In the genomic region with DNA sequence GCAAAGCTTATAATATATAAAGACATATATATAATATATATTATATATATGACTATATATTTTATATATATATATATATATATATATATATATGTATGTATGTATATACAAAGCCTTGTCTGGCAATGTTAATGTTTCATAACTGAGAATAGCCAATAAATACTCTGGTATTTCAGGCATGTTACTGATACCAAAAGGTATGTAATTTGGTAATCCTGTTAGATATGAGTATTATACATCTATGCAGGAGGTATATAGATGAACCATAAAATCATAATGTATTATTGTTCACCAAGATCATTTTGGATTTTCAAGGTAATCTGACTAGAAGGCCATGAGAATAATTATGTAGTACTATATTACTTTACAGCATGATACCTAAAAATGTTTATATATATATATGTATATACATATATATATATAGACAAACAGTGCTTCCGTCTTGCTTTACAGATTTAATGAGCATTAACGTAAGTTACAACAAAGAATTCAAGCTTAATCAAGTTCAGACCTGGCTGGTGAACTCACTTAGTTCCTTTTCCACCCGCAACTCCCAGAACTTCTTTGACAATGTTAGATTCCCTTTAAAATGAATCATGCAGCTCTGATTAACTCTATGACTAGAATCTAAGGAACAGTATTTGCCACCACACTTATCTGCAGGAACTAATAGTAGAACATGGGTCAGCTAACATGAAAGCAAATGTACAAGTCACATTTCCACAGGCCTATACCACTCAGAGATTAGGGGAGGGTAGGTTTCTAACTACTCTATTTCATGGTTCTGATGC, we compare ENCODE assay signal across 36 cellular contexts.
DNase-seq lines count a peak whose midpoint lies in the region; ATAC-seq and TF ChIP-seq lines count a peak whose summit lies in the region.
"Had no signal": no experiment of that assay in that cellular context is flagged by ENCODE, and none has a peak within 500 bp of the region (broad histone marks: within the 10 kb centered on the region; RNA-seq: fewer than 3 reads in every experiment).

No MANE protein-coding gene starts in this region.

- TF ChIP-seq CTCF in IMR-90 (conservative IDR thresholded peaks at IDR 0.05; ENCODE audit: low read depth, low read length) (no peak), astrocyte of the spinal cord (IDR thresholded peaks at IDR 0.05; ENCODE audit: low read depth, low read length) (no peak), fibroblast of the aortic adventitia (IDR thresholded peaks at IDR 0.05; ENCODE audit: insufficient read depth, low read length) (no peak), psoas muscle (IDR thresholded peaks at IDR 0.05) (no peak)

- intact Hi-C loops in IMR-90 (cut with micrococcal nuclease) (no loop called here), psoas muscle (cut with DNase I) (no loop called here), Right ventricle myocardium superior (cut with DNase I) (no loop called here)

- no peak overlapping the region for H2BK20ac ChIP-seq in IMR-90 (ENCODE audit: low read depth, low read length)

- POLR2A ChIA-PET in IMR-90 (lab: Charles Lee; ENCODE audit: unreplicated experiment) = no interaction called here

- H3K9ac ChIP-seq in IMR-90 (ENCODE audit: low read depth, low read length) = no peak overlapping the region
- H3K9ac ChIP-seq: neural progenitor cell, parathyroid adenoma had no signal

- BruUV-seq in IMR-90 (replicated peaks; lab: Mats Ljungman, UMichigan) = no TSS peak

- H4K20me1 ChIP-seq in IMR-90 (ENCODE audit: insufficient read depth, low read length) = 0 out of 2 replicates have a peak, but pooled peaks cover 6% of the 10 kb centered on the region

- no peak overlapping the region for H3K56ac ChIP-seq in IMR-90 (ENCODE audit: extremely low read depth, insufficient read depth, low read length)

- H4K91ac ChIP-seq in IMR-90 (ENCODE audit: insufficient read depth, low read depth, low read length) = no peak overlapping the region

- in situ Hi-C loops in IMR-90 (cut with MboI; ENCODE audit: low sequenced_read_pairs) = no loop called here
- in situ Hi-C loops in astrocyte of the spinal cord (cut with HindIII; ENCODE audit: low sequenced_read_pairs) = no loop called here

- peaks cover 4 to 15% of the 10 kb centered on the region in 2 experiments; a peak in 2 of 4 replicates for H3K79me1 ChIP-seq in IMR-90 (ENCODE audit: low read depth in 1 of 2, low read length in 2 of 2)

- H3K36me3 ChIP-seq in IMR-90 (ENCODE audit: control insufficient read depth, insufficient read depth, low read length) (no peaks in the 10 kb centered on the region), psoas muscle (ENCODE audit: insufficient read depth in 1 of 2, low read depth in 1 of 2) (no peaks in the 10 kb centered on the region)
- H3K36me3 ChIP-seq: BE2C, gastroesophageal sphincter, neural progenitor cell, SJCRH30 had no signal

- no peak overlapping the region for H3K18ac ChIP-seq in IMR-90 (ENCODE audit: low read depth, low read length)

- H2BK5ac ChIP-seq in IMR-90 (ENCODE audit: low read depth, low read length, poor library complexity, severe bottlenecking) = no peak overlapping the region

- no peak overlapping the region for H2BK15ac ChIP-seq in IMR-90 (ENCODE audit: low read depth, low read length)

- no peak overlapping the region for H4K8ac ChIP-seq in IMR-90 (ENCODE audit: low read depth in 2 of 2, low read length in 2 of 2)

- H2AK5ac ChIP-seq in IMR-90 (ENCODE audit: low read depth, low read length) = no peak overlapping the region

- no peak overlapping the region for H3K14ac ChIP-seq in IMR-90 (replicated peaks; ENCODE audit: low read depth, low read length)

- TF ChIP-seq POLR2A in IMR-90 (IDR thresholded peaks at IDR 0.05; ENCODE audit: low read depth, low read length) = no peak

- H3K4ac ChIP-seq in IMR-90 (ENCODE audit: low read depth, low read length) = no peak overlapping the region

- WGBS in IMR-90 (ENCODE audit: extremely low coverage in 2 of 2, insufficient read length in 1 of 2), 2 experiments = 100% methylated on average over 1 of the region's 3 CpGs; no CpG with 5 or more reads in 1 of the 2 experiments
- WGBS in psoas muscle, 3 donors = 93 to 98% (median 97%) methylated on average over 3 of the region's 3 CpGs

- H3K4me2 ChIP-seq in IMR-90 (ENCODE audit: low read depth, low read length) = no peak overlapping the region
- H3K4me2 ChIP-seq: neural progenitor cell had no signal

- CTCF ChIA-PET in IMR-90 (lab: Yijun Ruan, JAX) = no interaction called here

- no peak overlapping the region for H3K4me3 ChIP-seq in IMR-90 (ENCODE audit: insufficient read depth, low read depth, low read length)
- no peak overlapping the region for H3K4me3 ChIP-seq in astrocyte of the spinal cord (ENCODE audit: low read depth, low read length)
- no peak overlapping the region for H3K4me3 ChIP-seq in fibroblast of the aortic adventitia (ENCODE audit: low read depth, low read length)
- no peak overlapping the region for H3K4me3 ChIP-seq in psoas muscle
- H3K4me3 ChIP-seq: coronary artery, esophagus squamous epithelium, gastroesophageal sphincter, neural progenitor cell, right atrium auricular region, SJCRH30, testis had no signal

- H2AFZ ChIP-seq in IMR-90 (replicated peaks; ENCODE audit: low read length, poor library complexity) = no peak overlapping the region
- H2AFZ ChIP-seq: neural progenitor cell, parathyroid adenoma had no signal

- DNase-seq in IMR-90 = peak; percentile 27
- peak; percentile 22 for DNase-seq in astrocyte of the spinal cord (ENCODE audit: low read depth, low spot score)
- peak; percentile 8 for DNase-seq in fibroblast of the aortic adventitia (ENCODE audit: low read depth)
- DNase-seq in psoas muscle = no peak
- DNase-seq in activated CD4-positive, alpha-beta T cell treated with anti-CD3 and anti-CD28 coated beads for 4 hours = no peak
- no peak for DNase-seq in Right ventricle myocardium superior
- DNase-seq: ACHN; activated CD4-positive, alpha-beta T cell treated with anti-CD3 and anti-CD28 coated beads, Interleukin-2, amount 10 ng/mL, durations not matched to agents 24 days and 14 days; activated CD8-positive, alpha-beta memory T cell treated with anti-CD3 and anti-CD28 coated beads for 24 hours; activated effector memory CD4-positive, alpha-beta T cell treated with Interleukin-2 at 50 U/mL for 16 hours; activated T-cell treated with anti-CD3 and anti-CD28 coated beads, Interleukin-2, amount 50 U/mL, for 1 hour; anterior cingulate cortex; BE2C; caudate nucleus; CD8-positive, alpha-beta T cell; DMS 273 treated with DMSO at 0.1 percent for 48 hours; effector memory CD8-positive, alpha-beta T cell; esophagus squamous epithelium; GOT3; HFFc6; NCI-H1417 treated with DMSO at 0.1 percent for 48 hours; NCI-H2081 treated with DMSO at 0.1 percent for 48 hours; NCI-H748 treated with DMSO at 0.1 percent for 48 hours; SJCRH30; stimulated activated CD4-positive, alpha-beta T cell treated with anti-CD3 and anti-CD28 coated beads, Interleukin-1b, Interleukin-23, amount 100 ng/mL, for 48 hours; T-helper 9 cell; testis had no signal

- dilution Hi-C loops in IMR-90 (cut with HindIII; ENCODE audit: low sequenced_read_pairs, unreplicated experiment) = no loop called here

- H3K23ac ChIP-seq in IMR-90 (ENCODE audit: low read depth, low read length) = no peak overlapping the region

- no peaks in the 10 kb centered on the region for H3K27me3 ChIP-seq in IMR-90 (ENCODE audit: control insufficient read depth, insufficient read depth, low read length)
- no peaks in the 10 kb centered on the region for H3K27me3 ChIP-seq in psoas muscle (ENCODE audit: insufficient read depth in 3 of 3, low read length in 2 of 3)
- H3K27me3 ChIP-seq: BE2C, esophagus squamous epithelium, gastroesophageal sphincter, neural progenitor cell, right atrium auricular region, SJCRH30, testis had no signal

- H2BK120ac ChIP-seq in IMR-90 (ENCODE audit: low read depth, low read length) = no peak overlapping the region

- H4K5ac ChIP-seq in IMR-90 (ENCODE audit: low read depth, low read length) = no peak overlapping the region

- ATAC-seq in IMR-90 (ENCODE audit: low read depth) = no peak
- peak in 3 of 4 donors; percentile 45 to 74 (median 59) for ATAC-seq in psoas muscle
- no peak for ATAC-seq in Right ventricle myocardium superior (ENCODE audit: poor library complexity)
- ATAC-seq in HG03097 (IDR thresholded peaks at IDR 0.05; ENCODE audit: low FRiP score, unreplicated experiment) = no peak
- ATAC-seq: activated naive CD4-positive, alpha-beta T cell treated with anti-CD3 and anti-CD28 coated beads, Interleukin-2, amount 50 U/mL, for 72 hours; CD8-positive, alpha-beta T cell; effector memory CD8-positive, alpha-beta T cell; gastroesophageal sphincter; Panc1 had no signal

- peaks cover 2% of the 10 kb centered on the region; the same call in 1 of the 2 replicates for H3K9me1 ChIP-seq in IMR-90 (ENCODE audit: insufficient read depth, low read length)

- peaks cover 3% of the 10 kb centered on the region for H3K4me1 ChIP-seq in IMR-90 (ENCODE audit: control insufficient read depth, insufficient read depth, low read length)
- peaks cover 24% of the 10 kb centered on the region for H3K4me1 ChIP-seq in psoas muscle

- H3K9me3 ChIP-seq in IMR-90 (ENCODE audit: control insufficient read depth, insufficient read depth, low read length) (no peaks in the 10 kb centered on the region), psoas muscle (no peaks in the 10 kb centered on the region)
- H3K9me3 ChIP-seq: BE2C, esophagus squamous epithelium, gastroesophageal sphincter, right atrium auricular region, testis had no signal

- H3K27ac ChIP-seq in IMR-90 (ENCODE audit: insufficient read depth, low read length) = no peak overlapping the region
- no peak overlapping the region for H3K27ac ChIP-seq in psoas muscle
- H3K27ac ChIP-seq: coronary artery, esophagus squamous epithelium, gastroesophageal sphincter, HL-60, neural progenitor cell, parathyroid adenoma, right atrium auricular region, SJCRH30 had no signal

- H2AK9ac ChIP-seq in IMR-90 (replicated peaks; ENCODE audit: low read depth, low read length, poor library complexity) = no peak overlapping the region

- no peak for TF ChIP-seq RAD21 in IMR-90 (IDR thresholded peaks at IDR 0.05; ENCODE audit: low read length)

TF ChIP-seq in IMR-90, 13 proteins besides CTCF, POLR2A, EP300 and RAD21:
- TF ChIP-seq RCOR1 (IDR thresholded peaks at IDR 0.05; ENCODE audit: insufficient replicate concordance, low read length) (no peak), MAZ (IDR thresholded peaks at IDR 0.05; ENCODE audit: borderline replicate concordance, low read depth, low read length) (no peak), NFE2L2 (IDR thresholded peaks at IDR 0.05; ENCODE audit: low read depth, low read length) (no peak)
- TF ChIP-seq, protein P1, sequence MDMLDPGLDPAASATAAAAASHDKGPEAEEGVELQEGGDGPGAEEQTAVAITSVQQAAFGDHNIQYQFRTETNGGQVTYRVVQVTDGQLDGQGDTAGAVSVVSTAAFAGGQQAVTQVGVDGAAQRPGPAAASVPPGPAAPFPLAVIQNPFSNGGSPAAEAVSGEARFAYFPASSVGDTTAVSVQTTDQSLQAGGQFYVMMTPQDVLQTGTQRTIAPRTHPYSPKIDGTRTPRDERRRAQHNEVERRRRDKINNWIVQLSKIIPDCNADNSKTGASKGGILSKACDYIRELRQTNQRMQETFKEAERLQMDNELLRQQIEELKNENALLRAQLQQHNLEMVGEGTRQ (IDR thresholded peaks at IDR 0.05; ENCODE audit: low read depth, low read length) = no peak
TF ChIP-seq in IMR-90: peak in this region for 0.

Comparison
In these comparisons a context has a peak if more than half of its experiments do, and no peak if none do; other contexts are left out.
1. ATAC-seq: peak in psoas muscle (3 of 4); none in IMR-90 (single experiment), Right ventricle myocardium superior (single experiment) and HG03097 (single experiment).
2. DNase-seq: peak in IMR-90 (single experiment), astrocyte of the spinal cord (single experiment) and fibroblast of the aortic adventitia (single experiment); none in psoas muscle (0 of 2), activated CD4-positive, alpha-beta T cell treated with anti-CD3 and anti-CD28 coated beads for 4 hours (0 of 2) and Right ventricle myocardium superior (single experiment).